19 cellular contexts compared by ENCODE assay signal in genomic region chr19:55540619-55541018, GRCh38. TPM values are rescaled to one million over a fixed set of nuclear protein-coding genes. Genes with fewer than 3 reads are reported as not detected.
DNase-seq lines count a peak whose midpoint lies in the region; ATAC-seq, FAIRE-seq and TF ChIP-seq lines count a peak whose summit lies in the region.
"Had no signal": no experiment of that assay in that cellular context is flagged by ENCODE, and none has a peak within 500 bp of the region (broad histone marks: within the 10 kb centered on the region; RNA-seq: fewer than 3 reads in every experiment).

No MANE protein-coding gene starts in this region.

- BruUV-seq in K562 (replicated peaks; lab: Mats Ljungman, UMichigan) = no TSS peak

- no peaks in the 10 kb centered on the region for H3K4me1 Mint-ChIP-seq in activated naive CD8-positive, alpha-beta T cell treated with anti-CD3 and anti-CD28 coated beads for 36 hours
- H3K4me1 Mint-ChIP-seq: CD8-positive, alpha-beta memory T cell; T-cell had no signal

- H3K27me3 ChIP-seq in K562 (ENCODE audit: control insufficient read depth in 2 of 2, insufficient read depth in 2 of 2, low read length in 2 of 2) (no peaks in the 10 kb centered on the region), psoas muscle (ENCODE audit: insufficient read depth in 3 of 3, low read length in 2 of 3) (no peaks in the 10 kb centered on the region)
- H3K27me3 ChIP-seq: BLaER1 treated with 17β-estradiol and CSF1 and Interleukin-3, amounts not matched to agents 10 nM and 100 nM had no signal

- no peak overlapping the region for H3K27ac ChIP-seq in K562 (ENCODE audit: extremely low read depth, low read depth, low read length)
- no peak overlapping the region for H3K27ac ChIP-seq in psoas muscle
- H3K27ac ChIP-seq: BLaER1 treated with 17β-estradiol and CSF1 and Interleukin-3, amounts not matched to agents 10 nM and 100 nM; RWPE1; SK-N-MC had no signal

- no peak for TF ChIP-seq CTCF in K562 (IDR thresholded peaks at IDR 0.05 in 2 of 3, conservative IDR thresholded peaks at IDR 0.05 in 1 of 3; ENCODE audit: insufficient read depth in 2 of 3, low read depth in 1 of 3, low read length in 3 of 3)
- no peak for TF ChIP-seq CTCF in psoas muscle (IDR thresholded peaks at IDR 0.05)

- H3K9me3 Mint-ChIP-seq in activated naive CD8-positive, alpha-beta T cell treated with anti-CD3 and anti-CD28 coated beads for 36 hours = no peaks in the 10 kb centered on the region
- H3K9me3 Mint-ChIP-seq: CD8-positive, alpha-beta memory T cell had no signal

- peaks cover 16 to 55% of the 10 kb centered on the region in 2 experiments for H3K4me1 ChIP-seq in K562 (replicated peaks in 1 of 2; ENCODE audit: control insufficient read depth in 2 of 2, insufficient read depth in 2 of 2, low read length in 2 of 2)
- peaks cover 12% of the 10 kb centered on the region for H3K4me1 ChIP-seq in psoas muscle
- H3K4me1 ChIP-seq: HAP-1 had no signal

- H3K4me2 ChIP-seq in K562 (ENCODE audit: insufficient read depth, low read length) = no peak overlapping the region
- H3K4me2 ChIP-seq: BLaER1 treated with 17β-estradiol and CSF1 and Interleukin-3, amounts not matched to agents 10 nM and 100 nM had no signal

- POLR2A ChIA-PET in K562 (lab: Yijun Ruan, JAX) = interaction anchor here (0.6 kb wide), 1 partner anchor 11 kb away, joined by 3 read pairs; no protein-coding TSS in a partner anchor

- H3K9me3 ChIP-seq in K562 (replicated peaks; ENCODE audit: control insufficient read depth, insufficient read depth, low read depth, low read length) = no peaks in the 10 kb centered on the region
- no peaks in the 10 kb centered on the region for H3K9me3 ChIP-seq in psoas muscle
- H3K9me3 ChIP-seq: BLaER1 treated with 17β-estradiol and CSF1 and Interleukin-3, amounts not matched to agents 10 nM and 100 nM; HAP-1 had no signal

- WGBS in K562 (ENCODE audit: insufficient coverage, low coverage, missing lambda C conversion rate) = 37% methylated on average over 8 of the region's 10 CpGs
- 34 to 48% (median 37%) methylated on average over 5 to 10 of the region's 10 CpGs for WGBS in psoas muscle, 3 donors

- DNase-seq in SHP77 (lab: John Stamatoyannopoulos, UW) = peak; percentile 20 to 31
- no peak for DNase-seq in SHP77 treated with DMSO at 0.1 percent for 48 hours (lab: John Stamatoyannopoulos, UW)
- DNase-seq in LHCN-M2 (ENCODE audit: low read depth) = peak; percentile 26
- no peak for DNase-seq in K562 (ENCODE audit: extremely low read depth in 1 of 4, low spot score in 3 of 4)
- peak; percentile 46 to 82 for DNase-seq in psoas muscle
- DNase-seq in activated naive CD8-positive, alpha-beta T cell treated with anti-CD3 and anti-CD28 coated beads for 36 hours = no peak
- DNase-seq: CD8-positive, alpha-beta memory T cell; NCI-H1436; NCI-H2081 treated with DMSO at 0.1 percent for 48 hours; NCI-H510A treated with DMSO at 0.1 percent for 48 hours; PC-3; T-cell had no signal

- H4K20me1 ChIP-seq in K562 (replicated peaks; ENCODE audit: control insufficient read depth, insufficient read depth, low read length) = no peaks in the 10 kb centered on the region
- H4K20me1 ChIP-seq: BLaER1 treated with 17β-estradiol and CSF1 and Interleukin-3, amounts not matched to agents 10 nM and 100 nM had no signal

- CTCF ChIA-PET in K562 (lab: Yijun Ruan, JAX; ENCODE audit: low intra/inter-chr PET ratio) = no interaction called here

- no peak for TF ChIP-seq EP300 in K562 (IDR thresholded peaks at IDR 0.05; ENCODE audit: low read length)

- ATAC-seq in K562 = no peak
- ATAC-seq in psoas muscle = peak; percentile 56 to 84 (median 77)
- ATAC-seq in HG03097 (IDR thresholded peaks at IDR 0.05; ENCODE audit: low FRiP score, unreplicated experiment) = no peak
- ATAC-seq in HG03460 (IDR thresholded peaks at IDR 0.05; ENCODE audit: unreplicated experiment) = no peak
- ATAC-seq: PC-3, T-cell had no signal

- FAIRE-seq in K562 (lab: Jason Lieb, UNC) = no peak
- FAIRE-seq: A204.1 had no signal

- H3K9me1 ChIP-seq in K562 (ENCODE audit: control insufficient read depth, insufficient read depth, low read length) = peaks cover 4% of the 10 kb centered on the region

- H3K27ac Mint-ChIP-seq in activated naive CD8-positive, alpha-beta T cell treated with anti-CD3 and anti-CD28 coated beads for 36 hours = no peak overlapping the region
- H3K27ac Mint-ChIP-seq: CD8-positive, alpha-beta memory T cell; T-cell had no signal

- no peak for TF ChIP-seq RAD21 in K562 (CRISPR knock-in tag; conservative IDR thresholded peaks at IDR 0.05 in 1 of 2, IDR thresholded peaks at IDR 0.05 in 1 of 2)

- H3K4me3 ChIP-seq in K562 = no peak overlapping the region
- H3K4me3 ChIP-seq in psoas muscle = no peak overlapping the region
- H3K4me3 ChIP-seq: BLaER1 treated with 17β-estradiol and CSF1 and Interleukin-3, amounts not matched to agents 10 nM and 100 nM; HAP-1; SK-N-MC had no signal

- no peak overlapping the region for H3K4me3 Mint-ChIP-seq in activated naive CD8-positive, alpha-beta T cell treated with anti-CD3 and anti-CD28 coated beads for 36 hours
- H3K4me3 Mint-ChIP-seq: CD8-positive, alpha-beta memory T cell; T-cell had no signal

- intact Hi-C loops in K562 (cut with micrococcal nuclease) = no loop called here
- intact Hi-C loops in psoas muscle (cut with DNase I) = no loop called here

- in situ Hi-C loops in K562 (cut with MboI) = no loop called here

- no peak overlapping the region for H2AFZ ChIP-seq in K562 (ENCODE audit: low read depth, low read length)

- H3K36me3 Mint-ChIP-seq in activated naive CD8-positive, alpha-beta T cell treated with anti-CD3 and anti-CD28 coated beads for 36 hours = no peaks in the 10 kb centered on the region
- H3K36me3 Mint-ChIP-seq: CD8-positive, alpha-beta memory T cell; T-cell had no signal

- H3K9ac ChIP-seq in K562 (ENCODE audit: insufficient read depth in 1 of 2, low read depth in 2 of 2, low read length in 2 of 2) = peak overlapping the region in 1 of 2 experiments; percentile 50; a peak in 1 of 4 replicates
- H3K9ac ChIP-seq: BLaER1 treated with 17β-estradiol and CSF1 and Interleukin-3, amounts not matched to agents 10 nM and 100 nM had no signal

- no peaks in the 10 kb centered on the region for H3K79me2 ChIP-seq in K562 (ENCODE audit: control insufficient read depth, insufficient read depth, low read length)

- TF ChIP-seq POLR2A in K562 (conservative IDR thresholded peaks at IDR 0.05) = no peak

- peaks cover 9% of the 10 kb centered on the region for H3K27me3 Mint-ChIP-seq in activated naive CD8-positive, alpha-beta T cell treated with anti-CD3 and anti-CD28 coated beads for 36 hours

- H3K36me3 ChIP-seq in K562 (ENCODE audit: control insufficient read depth, insufficient read depth, low read length) (no peaks in the 10 kb centered on the region), psoas muscle (ENCODE audit: insufficient read depth in 1 of 2, low read depth in 1 of 2) (no peaks in the 10 kb centered on the region)
- H3K36me3 ChIP-seq: BLaER1 treated with 17β-estradiol and CSF1 and Interleukin-3, amounts not matched to agents 10 nM and 100 nM; HAP-1 had no signal

RNA-seq across cellular contexts. Expression of gene SBK2, which starts 3.7 kb away (rescaled TPM):
- total RNA-seq in LHCN-M2 (2014; rRNA removed) (0.71 and 1.5 TPM in 2 replicates), K562 (2014; rRNA removed) (not detected in 2 replicates), K562 (2014; rRNA removed; fragmentation: Illumina TruSeq; extraction: Trizol) (not detected in 2 replicates), K562 (2015; rRNA removed; fragmentation: Illumina TruSeq; extraction: Trizol) (not detected in 2 replicates), K562 (2021) (not detected in 2 replicates), psoas muscle (10 to 100 TPM in 1 of 4 donors, 1 to 10 TPM in 2, under 1 TPM in 1; 0.59 to 13.4 (median 3.7) TPM)
- 0.49 TPM for polyA plus RNA-seq in LHCN-M2 (2012)
- not detected in 2 replicates for total RNA-seq in K562 (2011; cell fraction: chromatin; rRNA removed; ENCODE audit: low replicate concordance)
- total RNA-seq in K562 (2011; cell fraction: nucleolus; rRNA removed) = not detected in 2 replicates
- total RNA-seq in K562 (2011; cell fraction: nucleoplasm; rRNA removed) = not detected in 2 replicates
- polyA plus RNA-seq in K562 (2011; rRNA removed) (not detected in 2 replicates), K562 (2014; fragmentation: Illumina TruSeq; extraction: Trizol) (not detected in 2 replicates), K562 (2014; fragmentation: Nextera tagmentation; extraction: Ambion mirVana) (not detected), K562 (2014; rRNA removed) (not detected in 2 replicates), psoas muscle (1 to 10 TPM in 1 of 3 donors, under 1 TPM in 2; 0.14 to 1.1 (median 0.91) TPM)
- polyA plus RNA-seq in K562 (2011; cell fraction: cytosol; rRNA removed) = 0.09 TPM in 1 of 2 replicates, not detected in the other
- polyA plus RNA-seq in K562 (2011; cell fraction: nucleus; rRNA removed) = 0.17 TPM in 1 of 2 replicates, not detected in the other
- not detected in 2 replicates for polyA plus RNA-seq in K562 (2012)
- polyA minus RNA-seq in K562 (2011; rRNA and poly(A)+ RNA removed) = not detected in 2 replicates
- not detected in 2 replicates for polyA minus RNA-seq in K562 (2011; cell fraction: cytosol; rRNA and poly(A)+ RNA removed)
- polyA minus RNA-seq in K562 (2011; cell fraction: nucleus; rRNA and poly(A)+ RNA removed) = not detected in 2 replicates
- total RNA-seq in activated naive CD8-positive, alpha-beta T cell treated with anti-CD3 and anti-CD28 coated beads for 36 hours = not detected
- total RNA-seq: CD8-positive, alpha-beta memory T cell; PC-3; T-cell had no signal
- polyA plus RNA-seq: CD8-positive, alpha-beta memory T cell had no signal

RNA-seq across cellular contexts. Expression of gene SBK3, which starts 4.7 kb away (rescaled TPM):
- total RNA-seq in LHCN-M2 (2014; rRNA removed) = 0.17 and 0.26 TPM in 2 replicates
- 0.24 TPM for polyA plus RNA-seq in LHCN-M2 (2012)
- total RNA-seq in K562 (2011; cell fraction: chromatin; rRNA removed; ENCODE audit: low replicate concordance) = 1.1 TPM in 1 of 2 replicates, not detected in the other
- 0.50 TPM in 1 of 2 replicates, not detected in the other for total RNA-seq in K562 (2011; cell fraction: nucleolus; rRNA removed)
- total RNA-seq in K562 (2011; cell fraction: nucleoplasm; rRNA removed) = 0.44 TPM in 1 of 2 replicates, not detected in the other
- not detected in 2 replicates for total RNA-seq in K562 (2014; rRNA removed)
- total RNA-seq in K562 (2014; rRNA removed; fragmentation: Illumina TruSeq; extraction: Trizol) = not detected in 2 replicates
- total RNA-seq in K562 (2015; rRNA removed; fragmentation: Illumina TruSeq; extraction: Trizol) = not detected in 2 replicates
- total RNA-seq in K562 (2021) = 0.13 TPM in 1 of 2 replicates, not detected in the other
- 0.20 and 0.43 TPM in 2 replicates for polyA plus RNA-seq in K562 (2011; rRNA removed)
- polyA plus RNA-seq in K562 (2011; cell fraction: cytosol; rRNA removed) = 0.19 and 3.0 TPM in 2 replicates
- polyA plus RNA-seq in K562 (2011; cell fraction: nucleus; rRNA removed) = 2.0 TPM in 1 of 2 replicates, not detected in the other
- 0.23 and 0.43 TPM in 2 replicates for polyA plus RNA-seq in K562 (2012)
- polyA plus RNA-seq in K562 (2014; fragmentation: Illumina TruSeq; extraction: Trizol) = 0.12 TPM in 1 of 2 replicates, not detected in the other
- not detected for polyA plus RNA-seq in K562 (2014; fragmentation: Nextera tagmentation; extraction: Ambion mirVana)
- polyA plus RNA-seq in K562 (2014; rRNA removed) = 0.11 TPM in 1 of 2 replicates, not detected in the other
- polyA minus RNA-seq in K562 (2011; rRNA and poly(A)+ RNA removed) = 0.14 TPM in 1 of 2 replicates, not detected in the other
- 1.7 TPM in 1 of 2 replicates, not detected in the other for polyA minus RNA-seq in K562 (2011; cell fraction: cytosol; rRNA and poly(A)+ RNA removed)
- 1.2 TPM in 1 of 2 replicates, not detected in the other for polyA minus RNA-seq in K562 (2011; cell fraction: nucleus; rRNA and poly(A)+ RNA removed)
- 10 to 100 TPM in 2 of 4 donors, 1 to 10 TPM in 1, under 1 TPM in 1; 0.79 to 30.8 (median 7.6) TPM for total RNA-seq in psoas muscle
- 10 to 100 TPM in 1 of 3 donors, 1 to 10 TPM in 2; 5.4 to 10.6 (median 7.9) TPM for polyA plus RNA-seq in psoas muscle
- total RNA-seq in activated naive CD8-positive, alpha-beta T cell treated with anti-CD3 and anti-CD28 coated beads for 36 hours = not detected
- total RNA-seq: CD8-positive, alpha-beta memory T cell; PC-3; T-cell had no signal
- polyA plus RNA-seq: CD8-positive, alpha-beta memory T cell had no signal

RNA-seq across cellular contexts. Expression of gene ZNF579, which starts 40.0 kb away (rescaled TPM):
- 7.3 and 7.7 TPM in 2 replicates for total RNA-seq in LHCN-M2 (2014; rRNA removed)
- 14.0 TPM for polyA plus RNA-seq in LHCN-M2 (2012)
- total RNA-seq in K562 (2011; cell fraction: chromatin; rRNA removed; ENCODE audit: low replicate concordance) = 39.4 and 55.2 TPM in 2 replicates
- total RNA-seq in K562 (2011; cell fraction: nucleolus; rRNA removed) = 10.7 TPM in 2 replicates
- total RNA-seq in K562 (2011; cell fraction: nucleoplasm; rRNA removed) = 25.4 and 86.3 TPM in 2 replicates
- 3.8 and 5.9 TPM in 2 replicates for total RNA-seq in K562 (2014; rRNA removed)
- total RNA-seq in K562 (2014; rRNA removed; fragmentation: Illumina TruSeq; extraction: Trizol) = 1.0 and 1.3 TPM in 2 replicates
- 1.2 and 1.3 TPM in 2 replicates for total RNA-seq in K562 (2015; rRNA removed; fragmentation: Illumina TruSeq; extraction: Trizol)
- 15.0 and 15.9 TPM in 2 replicates for total RNA-seq in K562 (2021)
- polyA plus RNA-seq in K562 (2011; rRNA removed) = 1.6 and 3.3 TPM in 2 replicates
- 3.0 and 6.5 TPM in 2 replicates for polyA plus RNA-seq in K562 (2011; cell fraction: cytosol; rRNA removed)
- 17.0 and 20.1 TPM in 2 replicates for polyA plus RNA-seq in K562 (2011; cell fraction: nucleus; rRNA removed)
- polyA plus RNA-seq in K562 (2012) = 6.7 and 9.7 TPM in 2 replicates
- 3.3 and 3.9 TPM in 2 replicates for polyA plus RNA-seq in K562 (2014; fragmentation: Illumina TruSeq; extraction: Trizol)
- under 1 TPM; 0.06 to 0.08 TPM for polyA plus RNA-seq in K562 (2014; fragmentation: Nextera tagmentation; extraction: Ambion mirVana)
- polyA plus RNA-seq in K562 (2014; rRNA removed) = 3.4 and 4.9 TPM in 2 replicates
- polyA minus RNA-seq in K562 (2011; rRNA and poly(A)+ RNA removed) = 3.0 and 4.6 TPM in 2 replicates
- 5.6 and 7.0 TPM in 2 replicates for polyA minus RNA-seq in K562 (2011; cell fraction: cytosol; rRNA and poly(A)+ RNA removed)
- 4.6 and 5.4 TPM in 2 replicates for polyA minus RNA-seq in K562 (2011; cell fraction: nucleus; rRNA and poly(A)+ RNA removed)
- total RNA-seq in psoas muscle = 10 to 100 TPM; 21.8 to 81.6 (median 29.5) TPM
- 10 to 100 TPM in 2 of 3 donors, 1 to 10 TPM in 1; 4.2 to 22.9 (median 14.2) TPM for polyA plus RNA-seq in psoas muscle
- 1 to 10 TPM; 5.5 to 6.1 TPM for total RNA-seq in activated naive CD8-positive, alpha-beta T cell treated with anti-CD3 and anti-CD28 coated beads for 36 hours

RNA-seq across cellular contexts. Expression of gene SSC5D, which starts 52.4 kb away (rescaled TPM):
- total RNA-seq in LHCN-M2 (2014; rRNA removed) (0.34 and 0.45 TPM in 2 replicates), K562 (2014; rRNA removed) (0.14 and 0.20 TPM in 2 replicates), K562 (2014; rRNA removed; fragmentation: Illumina TruSeq; extraction: Trizol) (0.03 and 0.04 TPM in 2 replicates), K562 (2015; rRNA removed; fragmentation: Illumina TruSeq; extraction: Trizol) (0.15 and 0.18 TPM in 2 replicates), K562 (2021) (0.67 and 0.71 TPM in 2 replicates), psoas muscle (1 to 10 TPM; 1.2 to 4.6 (median 1.9) TPM)
- 1.9 TPM for polyA plus RNA-seq in LHCN-M2 (2012)
- total RNA-seq in K562 (2011; cell fraction: chromatin; rRNA removed; ENCODE audit: low replicate concordance) = 2.5 and 3.9 TPM in 2 replicates
- total RNA-seq in K562 (2011; cell fraction: nucleolus; rRNA removed) = 2.4 and 3.2 TPM in 2 replicates
- 1.5 and 4.6 TPM in 2 replicates for total RNA-seq in K562 (2011; cell fraction: nucleoplasm; rRNA removed)
- polyA plus RNA-seq in K562 (2011; rRNA removed) (0.07 and 0.12 TPM in 2 replicates), K562 (2014; fragmentation: Illumina TruSeq; extraction: Trizol) (0.19 TPM in 2 replicates), K562 (2014; fragmentation: Nextera tagmentation; extraction: Ambion mirVana) (not detected), K562 (2014; rRNA removed) (0.08 and 0.09 TPM in 2 replicates), psoas muscle (under 1 TPM; 0.11 to 0.35 (median 0.16) TPM)
- polyA plus RNA-seq in K562 (2011; cell fraction: cytosol; rRNA removed) = 0.01 and 0.09 TPM in 2 replicates
- polyA plus RNA-seq in K562 (2011; cell fraction: nucleus; rRNA removed) = 0.63 and 1.4 TPM in 2 replicates
- 0.61 and 1.6 TPM in 2 replicates for polyA plus RNA-seq in K562 (2012)
- 0.09 and 0.14 TPM in 2 replicates for polyA minus RNA-seq in K562 (2011; rRNA and poly(A)+ RNA removed)
- 3.6 TPM in 1 of 2 replicates, not detected in the other for polyA minus RNA-seq in K562 (2011; cell fraction: cytosol; rRNA and poly(A)+ RNA removed)
- 0.94 and 1.00 TPM in 2 replicates for polyA minus RNA-seq in K562 (2011; cell fraction: nucleus; rRNA and poly(A)+ RNA removed)
- total RNA-seq in activated naive CD8-positive, alpha-beta T cell treated with anti-CD3 and anti-CD28 coated beads for 36 hours = 1 to 10 TPM in 1 of 2 experiments, under 1 TPM in 1; 0.46 to 1.4 TPM
- total RNA-seq: PC-3 had no signal
- polyA plus RNA-seq: CD8-positive, alpha-beta memory T cell had no signal

RNA-seq across cellular contexts. Expression of gene NAT14, which starts 55.6 kb away (rescaled TPM):
- 23.7 and 25.8 TPM in 2 replicates for total RNA-seq in LHCN-M2 (2014; rRNA removed)
- polyA plus RNA-seq in LHCN-M2 (2012) = 54.5 TPM
- 27.4 and 88.5 TPM in 2 replicates for total RNA-seq in K562 (2011; cell fraction: chromatin; rRNA removed; ENCODE audit: low replicate concordance)
- total RNA-seq in K562 (2011; cell fraction: nucleolus; rRNA removed) = 74.0 and 77.5 TPM in 2 replicates
- 51.5 and 61.8 TPM in 2 replicates for total RNA-seq in K562 (2011; cell fraction: nucleoplasm; rRNA removed)
- 43.8 and 46.5 TPM in 2 replicates for total RNA-seq in K562 (2014; rRNA removed)
- total RNA-seq in K562 (2014; rRNA removed; fragmentation: Illumina TruSeq; extraction: Trizol) = 14.4 and 21.6 TPM in 2 replicates
- total RNA-seq in K562 (2015; rRNA removed; fragmentation: Illumina TruSeq; extraction: Trizol) = 25.3 and 25.7 TPM in 2 replicates
- 70.6 and 77.0 TPM in 2 replicates for total RNA-seq in K562 (2021)
- 30.3 and 44.3 TPM in 2 replicates for polyA plus RNA-seq in K562 (2011; rRNA removed)
- polyA plus RNA-seq in K562 (2011; cell fraction: cytosol; rRNA removed) = 45.6 and 55.9 TPM in 2 replicates
- 148 and 191 TPM in 2 replicates for polyA plus RNA-seq in K562 (2011; cell fraction: nucleus; rRNA removed)
- polyA plus RNA-seq in K562 (2012) = 56.6 and 78.2 TPM in 2 replicates
- polyA plus RNA-seq in K562 (2014; fragmentation: Illumina TruSeq; extraction: Trizol) = 26.7 and 33.2 TPM in 2 replicates
- polyA plus RNA-seq in K562 (2014; fragmentation: Nextera tagmentation; extraction: Ambion mirVana) = 1 to 10 TPM; 2.4 to 4.6 TPM
- polyA plus RNA-seq in K562 (2014; rRNA removed) = 61.7 and 62.8 TPM in 2 replicates
- polyA minus RNA-seq in K562 (2011; rRNA and poly(A)+ RNA removed) = 4.2 and 4.8 TPM in 2 replicates
- polyA minus RNA-seq in K562 (2011; cell fraction: cytosol; rRNA and poly(A)+ RNA removed) = 11.3 and 12.9 TPM in 2 replicates
- 12.3 and 16.9 TPM in 2 replicates for polyA minus RNA-seq in K562 (2011; cell fraction: nucleus; rRNA and poly(A)+ RNA removed)
- total RNA-seq in psoas muscle = 1 to 10 TPM; 2.6 to 6.3 (median 4.5) TPM
- 1 to 10 TPM; 2.0 to 4.2 (median 3.6) TPM for polyA plus RNA-seq in psoas muscle
- total RNA-seq in activated naive CD8-positive, alpha-beta T cell treated with anti-CD3 and anti-CD28 coated beads for 36 hours = 10 to 100 TPM; 24.8 to 24.9 TPM

Comparison
In these comparisons a context has a peak if more than half of its experiments do, and no peak if none do; other contexts are left out.
1. DNase-seq: peak in SHP77 (2 of 2), LHCN-M2 (single experiment) and psoas muscle (2 of 2); none in SHP77 treated with DMSO at 0.1 percent for 48 hours (single experiment), K562 (0 of 4) and activated naive CD8-positive, alpha-beta T cell treated with anti-CD3 and anti-CD28 coated beads for 36 hours (single experiment).
2. ATAC-seq: peak in psoas muscle (4 of 4); none in K562 (single experiment), HG03097 (single experiment) and HG03460 (single experiment).